1 cellular context compared by ENCODE assay signal in genomic region chr5:176637556-176637955, GRCh38.
TF ChIP-seq lines count a peak whose summit lies in the region.

No MANE protein-coding gene starts in this region.

TF ChIP-seq in GM23338, 12 proteins besides CTCF, POLR2A, EP300 and RAD21 (continued from another document):
- TF ChIP-seq REST (IDR thresholded peaks at IDR 0.05; ENCODE audit: unreplicated experiment) (no peak), ZNF462 (CRISPR knock-in tag; IDR thresholded peaks at IDR 0.05) (no peak), EZH2 (IDR thresholded peaks at IDR 0.05; ENCODE audit: low read depth, unreplicated experiment) (no peak), STAT1 (IDR thresholded peaks at IDR 0.05; ENCODE audit: unreplicated experiment) (no peak), ZNF114 (CRISPR knock-in tag; IDR thresholded peaks at IDR 0.05) (no peak), ZNF331 (CRISPR knock-in tag; IDR thresholded peaks at IDR 0.05; ENCODE audit: low read depth) (no peak), CREB1 (CRISPR knock-in tag; IDR thresholded peaks at IDR 0.05; ENCODE audit: low read depth) (no peak), POLR2AphosphoS5 (IDR thresholded peaks at IDR 0.05; ENCODE audit: low read depth) (no peak), NANOG (IDR thresholded peaks at IDR 0.05; ENCODE audit: borderline replicate concordance) (no peak)
